1 cellular context compared by ENCODE assay signal in genomic region chr4:73788411-73788810, GRCh38.
TF ChIP-seq lines count a peak whose summit lies in the region.

No MANE protein-coding gene starts in this region.

TF ChIP-seq in H1, 55 proteins besides CTCF, POLR2A, EP300 and RAD21:
- TF ChIP-seq CBX8 (IDR thresholded peaks at IDR 0.05; ENCODE audit: borderline replicate concordance, low read depth, low read length) (no peak), HDAC6 (IDR thresholded peaks at IDR 0.05; ENCODE audit: low read depth, low read length) (no peak), MAFK (IDR thresholded peaks at IDR 0.05; ENCODE audit: low read depth, low read length) (no peak), NRF1 (IDR thresholded peaks at IDR 0.05; ENCODE audit: low read depth, low read length) (no peak), KDM5A (IDR thresholded peaks at IDR 0.05; ENCODE audit: low read length) (no peak), RFX5 (IDR thresholded peaks at IDR 0.05; ENCODE audit: borderline replicate concordance, low read depth, low read length) (no peak), MAX (IDR thresholded peaks at IDR 0.05) (no peak), ATF3 (IDR thresholded peaks at IDR 0.05; ENCODE audit: insufficient read depth, low read depth, low read length) (no peak), KDM1A (IDR thresholded peaks at IDR 0.05; ENCODE audit: borderline replicate concordance, low read length) (no peak), NANOG (IDR thresholded peaks at IDR 0.05; ENCODE audit: insufficient read depth, low read depth, low read length, poor library complexity, severe bottlenecking) (no peak), CEBPB (IDR thresholded peaks at IDR 0.05; ENCODE audit: low read depth, low read length) (no peak), JUND (IDR thresholded peaks at IDR 0.05; ENCODE audit: low read length) (no peak), POLR2AphosphoS5 (IDR thresholded peaks at IDR 0.05; ENCODE audit: low read depth, low read length) (no peak), SRF (IDR thresholded peaks at IDR 0.05; ENCODE audit: low read depth, low read length) (no peak), FOSL1 (IDR thresholded peaks at IDR 0.05; ENCODE audit: insufficient read depth, low read depth, low read length) (no peak)
